ENCODE assay signal across 8 cellular contexts in genomic region chr5:172766287-172767104, GRCh38. TPM values are rescaled to one million over a fixed set of nuclear protein-coding genes. Genes with fewer than 3 reads are reported as not detected.
DNase-seq lines count a peak whose midpoint lies in the region; ATAC-seq and TF ChIP-seq lines count a peak whose summit lies in the region.

No MANE protein-coding gene starts in this region.

- POLR2A ChIA-PET in activated CD4-positive, alpha-beta memory T cell treated with anti-CD3 and anti-CD28 coated beads for 36 hours (lab: Charles Lee): no interaction called here

- peak overlapping the region; percentile 90 for H3K27ac Mint-ChIP-seq in activated CD4-positive, alpha-beta memory T cell treated with anti-CD3 and anti-CD28 coated beads for 36 hours
- peak overlapping the region; percentile 98 to 99 for H3K27ac Mint-ChIP-seq in natural killer cell

- DNase-seq in NCI-H2171 treated with DMSO at 0.1 percent for 48 hours (lab: John Stamatoyannopoulos, UW) (peak; percentile 34), NCI-H2171 (lab: John Stamatoyannopoulos, UW) (no peak), fibroblast of peridontal ligament (ENCODE audit: extremely low read depth) (peak; percentile 88), natural killer cell (peak; percentile 46), SIG-M5 (lab: John Stamatoyannopoulos, UW) (no peak), NCI-H146 (lab: John Stamatoyannopoulos, UW) (no peak)
- no peak for DNase-seq in activated CD4-positive, alpha-beta memory T cell treated with anti-CD3 and anti-CD28 coated beads for 36 hours

- ATAC-seq in natural killer cell (no peak), HG03159 (IDR thresholded peaks at IDR 0.05; ENCODE audit: unreplicated experiment) (no peak)

- no peak overlapping the region for H3K4me3 Mint-ChIP-seq in activated CD4-positive, alpha-beta memory T cell treated with anti-CD3 and anti-CD28 coated beads for 36 hours
- H3K4me3 Mint-ChIP-seq in natural killer cell: peak overlapping the region; percentile 90

- H3K36me3 Mint-ChIP-seq in activated CD4-positive, alpha-beta memory T cell treated with anti-CD3 and anti-CD28 coated beads for 36 hours: peaks cover 10% of the 10 kb centered on the region
- H3K36me3 Mint-ChIP-seq in natural killer cell: peaks cover 12% of the 10 kb centered on the region

- no peaks in the 10 kb centered on the region for H3K9me3 Mint-ChIP-seq in activated CD4-positive, alpha-beta memory T cell treated with anti-CD3 and anti-CD28 coated beads for 36 hours
- no peaks in the 10 kb centered on the region for H3K9me3 Mint-ChIP-seq in natural killer cell

- intact Hi-C loops in activated CD4-positive, alpha-beta memory T cell treated with anti-CD3 and anti-CD28 coated beads for 36 hours (cut with micrococcal nuclease): no loop called here
- intact Hi-C loops in natural killer cell (cut with micrococcal nuclease): loop anchor here (5.0 kb wide), 2 partner anchors 151 to 589 kb away; no protein-coding TSS in a partner anchor

- no peak for TF ChIP-seq CTCF in natural killer cell (IDR thresholded peaks at IDR 0.05)

- CTCF ChIA-PET in activated CD4-positive, alpha-beta memory T cell treated with anti-CD3 and anti-CD28 coated beads for 36 hours (lab: Charles Lee): no interaction called here

- peaks cover 47% of the 10 kb centered on the region for H3K4me1 Mint-ChIP-seq in activated CD4-positive, alpha-beta memory T cell treated with anti-CD3 and anti-CD28 coated beads for 36 hours (ENCODE audit: low read depth)
- H3K4me1 Mint-ChIP-seq in natural killer cell: peaks cover 52 to 65% of the 10 kb centered on the region in 2 donors

- H3K27me3 Mint-ChIP-seq in activated CD4-positive, alpha-beta memory T cell treated with anti-CD3 and anti-CD28 coated beads for 36 hours: no peaks in the 10 kb centered on the region
- no peaks in the 10 kb centered on the region for H3K27me3 Mint-ChIP-seq in natural killer cell (ENCODE audit: low read depth in 2 of 2)

RNA-seq across cellular contexts. Expression of gene DUSP1, which starts 4.5 kb away (rescaled TPM):
- total RNA-seq in activated CD4-positive, alpha-beta memory T cell treated with anti-CD3 and anti-CD28 coated beads for 36 hours: 10 to 100 TPM; 10.6 to 10.7 TPM
- 1,000 to 10,000 TPM; 1,579 to 2,725 (median 2,168) TPM for total RNA-seq in natural killer cell

Comparison
In these comparisons a context has a peak if more than half of its experiments do, and no peak if none do; other contexts are left out.
1. DNase-seq: peak in NCI-H2171 treated with DMSO at 0.1 percent for 48 hours (single experiment), fibroblast of peridontal ligament (single experiment) and natural killer cell (single experiment); none in NCI-H2171 (single experiment), activated CD4-positive, alpha-beta memory T cell treated with anti-CD3 and anti-CD28 coated beads for 36 hours (single experiment), SIG-M5 (single experiment) and NCI-H146 (single experiment).
2. RNA of gene DUSP1, which starts 4.5 kb away (total RNA-seq): 1,579 to 2,725 TPM in natural killer cell; 10.6 to 10.7 TPM in activated CD4-positive, alpha-beta memory T cell treated with anti-CD3 and anti-CD28 coated beads for 36 hours; every median in the first group is over 100 times any median in the second.